ENCODE assay signal across 13 cellular contexts in genomic region chr2:33370886-33371285, GRCh38.
"Had no signal": no experiment of that assay in that cellular context is flagged by ENCODE, and none has a peak within 500 bp of the region (broad histone marks: within the 10 kb centered on the region; RNA-seq: fewer than 3 reads in every experiment).

No MANE protein-coding gene starts in this region.

- ATAC-seq: activated T-cell treated with anti-CD3 and anti-CD28 coated beads, Interleukin-2, amount 50 U/mL, for 4 hours; left cardiac atrium; naive thymus-derived CD4-positive, alpha-beta T cell had no signal

- H3K27ac ChIP-seq: colonic mucosa, neutrophil, skin epidermis had no signal

- FAIRE-seq: astrocyte had no signal

- DNase-seq: activated CD4-positive, alpha-beta memory T cell treated with anti-CD3 and anti-CD28 coated beads for 36 hours; activated CD4-positive, alpha-beta T cell treated with anti-CD3 and anti-CD28 coated beads for 1 hour; activated gamma-delta T cell; activated T-cell treated with anti-CD3 and anti-CD28 coated beads, Interleukin-2, amount 50 U/mL, for 4 hours; colonic mucosa; effector CD4-positive, alpha-beta T cell; glutamatergic neuron; left cardiac atrium; naive thymus-derived CD4-positive, alpha-beta T cell; stomach had no signal
